ENCODE assay signal across 1 cellular context in the genomic region with DNA sequence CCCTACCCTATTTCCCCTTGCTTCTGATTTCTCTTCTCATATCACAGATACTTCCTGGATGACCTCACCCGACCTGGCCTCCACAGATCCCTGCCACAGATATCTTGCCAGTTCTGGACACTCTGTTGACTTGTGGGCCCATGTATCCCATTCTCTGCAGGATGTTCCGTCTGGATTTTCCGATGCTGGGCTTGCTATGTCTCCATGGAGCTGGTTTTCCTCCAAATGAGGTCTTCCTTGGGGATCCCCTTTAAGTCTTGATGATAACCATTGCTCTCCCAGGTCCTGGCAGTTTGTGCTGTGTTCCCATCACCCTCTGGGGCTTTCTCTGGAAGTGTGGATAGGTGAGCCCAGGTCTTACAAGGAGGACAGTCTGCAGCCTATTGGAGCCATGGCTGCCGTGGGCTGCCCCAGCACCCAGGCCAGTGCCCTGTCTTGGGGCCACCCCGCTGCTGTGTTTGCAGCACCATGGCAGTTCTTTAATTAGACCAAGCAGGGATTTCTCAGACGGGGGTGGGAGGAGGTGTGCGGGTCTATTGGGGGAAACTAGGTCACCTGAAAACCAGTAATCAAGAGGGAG.
TF ChIP-seq lines count a peak whose summit lies in the region.

No MANE protein-coding gene starts in this region.

TF ChIP-seq in K562, 482 proteins besides CTCF, POLR2A, EP300 and RAD21:
- TF ChIP-seq ATF3 (IDR thresholded peaks at IDR 0.05) (peak; percentile 79), ATF3 (CRISPR knock-in tag; conservative IDR thresholded peaks at IDR 0.05) (no peak), TFE3 (CRISPR knock-in tag; IDR thresholded peaks at IDR 0.05) (no peak), ZNF282 (CRISPR knock-in tag; IDR thresholded peaks at IDR 0.05) (no peak), ARID1B (IDR thresholded peaks at IDR 0.05) (0 out of 2 replicates have a peak, but pooled peaks have one; percentile 21), ELF1 (tag; IDR thresholded peaks at IDR 0.05) (0 out of 2 replicates have a peak, but pooled peaks have one; percentile 57), SOX6 (IDR thresholded peaks at IDR 0.05) (no peak), ZNF518B (CRISPR knock-in tag; IDR thresholded peaks at IDR 0.05) (no peak), ZKSCAN1 (IDR thresholded peaks at IDR 0.05; ENCODE audit: low read depth, low read length) (no peak), MTA1 (IDR thresholded peaks at IDR 0.05; ENCODE audit: borderline replicate concordance) (0 out of 2 replicates have a peak, but pooled peaks have one; percentile 17), JUND (IDR thresholded peaks at IDR 0.05; ENCODE audit: borderline replicate concordance, low read depth, low read length) (peak; percentile 83), JUND (tag; IDR thresholded peaks at IDR 0.05; ENCODE audit: borderline replicate concordance, low read depth, low read length) (peak; percentile 83; the same call in 1 of the 3 replicates), ZNF224 (CRISPR knock-in tag; IDR thresholded peaks at IDR 0.05) (no peak), ZNF780A (CRISPR knock-in tag; IDR thresholded peaks at IDR 0.05) (no peak), ATF7 (IDR thresholded peaks at IDR 0.05) (peak; percentile 78)
- TF ChIP-seq, protein P1, sequence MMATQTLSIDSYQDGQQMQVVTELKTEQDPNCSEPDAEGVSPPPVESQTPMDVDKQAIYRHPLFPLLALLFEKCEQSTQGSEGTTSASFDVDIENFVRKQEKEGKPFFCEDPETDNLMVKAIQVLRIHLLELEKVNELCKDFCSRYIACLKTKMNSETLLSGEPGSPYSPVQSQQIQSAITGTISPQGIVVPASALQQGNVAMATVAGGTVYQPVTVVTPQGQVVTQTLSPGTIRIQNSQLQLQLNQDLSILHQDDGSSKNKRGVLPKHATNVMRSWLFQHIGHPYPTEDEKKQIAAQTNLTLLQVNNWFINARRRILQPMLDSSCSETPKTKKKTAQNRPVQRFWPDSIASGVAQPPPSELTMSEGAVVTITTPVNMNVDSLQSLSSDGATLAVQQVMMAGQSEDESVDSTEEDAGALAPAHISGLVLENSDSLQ (IDR thresholded peaks at IDR 0.05), result no peak
- TF ChIP-seq, protein P2, sequence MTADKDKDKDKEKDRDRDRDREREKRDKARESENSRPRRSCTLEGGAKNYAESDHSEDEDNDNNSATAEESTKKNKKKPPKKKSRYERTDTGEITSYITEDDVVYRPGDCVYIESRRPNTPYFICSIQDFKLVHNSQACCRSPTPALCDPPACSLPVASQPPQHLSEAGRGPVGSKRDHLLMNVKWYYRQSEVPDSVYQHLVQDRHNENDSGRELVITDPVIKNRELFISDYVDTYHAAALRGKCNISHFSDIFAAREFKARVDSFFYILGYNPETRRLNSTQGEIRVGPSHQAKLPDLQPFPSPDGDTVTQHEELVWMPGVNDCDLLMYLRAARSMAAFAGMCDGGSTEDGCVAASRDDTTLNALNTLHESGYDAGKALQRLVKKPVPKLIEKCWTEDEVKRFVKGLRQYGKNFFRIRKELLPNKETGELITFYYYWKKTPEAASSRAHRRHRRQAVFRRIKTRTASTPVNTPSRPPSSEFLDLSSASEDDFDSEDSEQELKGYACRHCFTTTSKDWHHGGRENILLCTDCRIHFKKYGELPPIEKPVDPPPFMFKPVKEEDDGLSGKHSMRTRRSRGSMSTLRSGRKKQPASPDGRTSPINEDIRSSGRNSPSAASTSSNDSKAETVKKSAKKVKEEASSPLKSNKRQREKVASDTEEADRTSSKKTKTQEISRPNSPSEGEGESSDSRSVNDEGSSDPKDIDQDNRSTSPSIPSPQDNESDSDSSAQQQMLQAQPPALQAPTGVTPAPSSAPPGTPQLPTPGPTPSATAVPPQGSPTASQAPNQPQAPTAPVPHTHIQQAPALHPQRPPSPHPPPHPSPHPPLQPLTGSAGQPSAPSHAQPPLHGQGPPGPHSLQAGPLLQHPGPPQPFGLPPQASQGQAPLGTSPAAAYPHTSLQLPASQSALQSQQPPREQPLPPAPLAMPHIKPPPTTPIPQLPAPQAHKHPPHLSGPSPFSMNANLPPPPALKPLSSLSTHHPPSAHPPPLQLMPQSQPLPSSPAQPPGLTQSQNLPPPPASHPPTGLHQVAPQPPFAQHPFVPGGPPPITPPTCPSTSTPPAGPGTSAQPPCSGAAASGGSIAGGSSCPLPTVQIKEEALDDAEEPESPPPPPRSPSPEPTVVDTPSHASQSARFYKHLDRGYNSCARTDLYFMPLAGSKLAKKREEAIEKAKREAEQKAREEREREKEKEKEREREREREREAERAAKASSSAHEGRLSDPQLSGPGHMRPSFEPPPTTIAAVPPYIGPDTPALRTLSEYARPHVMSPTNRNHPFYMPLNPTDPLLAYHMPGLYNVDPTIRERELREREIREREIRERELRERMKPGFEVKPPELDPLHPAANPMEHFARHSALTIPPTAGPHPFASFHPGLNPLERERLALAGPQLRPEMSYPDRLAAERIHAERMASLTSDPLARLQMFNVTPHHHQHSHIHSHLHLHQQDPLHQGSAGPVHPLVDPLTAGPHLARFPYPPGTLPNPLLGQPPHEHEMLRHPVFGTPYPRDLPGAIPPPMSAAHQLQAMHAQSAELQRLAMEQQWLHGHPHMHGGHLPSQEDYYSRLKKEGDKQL (CRISPR knock-in tag; IDR thresholded peaks at IDR 0.05; ENCODE audit: borderline replicate concordance), result no peak
